ENCODE assay signal across 8 cellular contexts in the genomic region with DNA sequence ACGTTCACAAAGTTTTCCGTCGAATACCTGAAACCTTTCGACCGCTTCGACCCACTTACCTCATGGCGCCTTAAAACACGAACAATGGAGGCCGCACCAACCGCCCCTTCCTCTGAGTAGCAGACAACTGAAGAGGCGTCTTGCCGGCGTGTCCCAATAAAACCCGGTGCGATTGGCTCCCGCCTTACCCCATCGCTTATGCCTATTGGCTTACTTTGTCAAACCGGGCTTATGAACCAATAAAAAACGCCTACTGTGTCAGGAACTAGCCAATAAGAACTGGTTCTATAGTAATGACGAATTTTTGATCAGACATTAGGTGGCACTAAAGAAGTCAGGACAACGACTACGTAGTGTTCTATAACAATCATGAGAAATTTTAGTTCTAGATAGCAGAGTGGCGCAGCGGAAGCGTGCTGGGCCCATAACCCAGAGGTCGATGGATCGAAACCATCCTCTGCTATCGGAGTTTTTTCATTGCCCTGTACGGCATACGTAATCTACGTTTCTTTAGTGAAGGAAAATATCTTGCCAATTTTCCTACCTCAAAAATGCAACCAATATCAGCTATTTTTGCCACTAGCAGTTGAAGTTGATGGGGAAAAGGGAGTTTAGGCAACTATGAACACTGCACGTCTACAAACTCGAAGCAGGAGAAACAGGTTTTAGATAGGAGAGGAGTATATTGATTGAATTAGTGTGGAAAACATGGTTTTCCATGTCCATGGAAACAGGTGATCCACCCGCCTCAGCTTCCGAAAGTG. TPM values are rescaled to one million over a fixed set of nuclear protein-coding genes. Genes with fewer than 3 reads are reported as not detected.
DNase-seq lines count a peak whose midpoint lies in the region; ATAC-seq and TF ChIP-seq lines count a peak whose summit lies in the region.

A gene (minus strand): TSS at position 135 of the 764 bp plus-strand sequence. CDS start 71 bp downstream, at position 64.

- no peak within 1 kb of the TSS for H3K27ac Mint-ChIP-seq in activated CD4-positive, alpha-beta T cell treated with anti-CD3 and anti-CD28 coated beads, Interleukin-2, amount 10 ng/mL, durations not matched to agents 7 days and 5 days

- no peak within 1 kb of the TSS for H3K4me3 Mint-ChIP-seq in activated CD4-positive, alpha-beta T cell treated with anti-CD3 and anti-CD28 coated beads, Interleukin-2, amount 10 ng/mL, durations not matched to agents 7 days and 5 days

- peaks cover 0 to 34% of the 10 kb centered on the region in 2 donors for H3K36me3 ChIP-seq in left lung

- no peaks in the 10 kb centered on the region for H3K9me3 Mint-ChIP-seq in activated CD4-positive, alpha-beta T cell treated with anti-CD3 and anti-CD28 coated beads, Interleukin-2, amount 10 ng/mL, durations not matched to agents 7 days and 5 days

- H3K27me3 Mint-ChIP-seq in activated CD4-positive, alpha-beta T cell treated with anti-CD3 and anti-CD28 coated beads, Interleukin-2, amount 10 ng/mL, durations not matched to agents 7 days and 5 days, result no peaks in the 10 kb centered on the region

- H3K4me1 ChIP-seq in left lung, result peaks cover 9 to 37% of the 10 kb centered on the region in 2 donors

- intact Hi-C loops in left lung (cut with DNase I), result loop anchor here in 1 of 2 donors (10.0 kb wide), 1 partner anchor 74 kb away; no protein-coding TSS in a partner anchor

- H3K27ac ChIP-seq in C4-2B (peak within 1 kb of the TSS; percentile 81), left lung (peak within 1 kb of the TSS; percentile 89 to 92)

- CTCF ChIA-PET in activated CD4-positive, alpha-beta T cell treated with anti-CD3 and anti-CD28 coated beads, Interleukin-2, amount 10 ng/mL, durations not matched to agents 7 days and 5 days (lab: Charles Lee), result interaction anchor here (0.6 to 1.8 kb wide), 5 partner anchors 11 to 295 kb away, joined by 3 to 6 read pairs (median 3); a partner anchor contains a TSS

- TF ChIP-seq CTCF in C4-2B (conservative IDR thresholded peaks at IDR 0.05) (no peak; the same call in 1 of the 2 replicates), left lung (IDR thresholded peaks at IDR 0.05) (no peak)

- H3K4me1 Mint-ChIP-seq in activated CD4-positive, alpha-beta T cell treated with anti-CD3 and anti-CD28 coated beads, Interleukin-2, amount 10 ng/mL, durations not matched to agents 7 days and 5 days, result peaks cover 32% of the 10 kb centered on the region

- peak within 1 kb of the TSS; percentile 89 to 91 for H3K4me3 ChIP-seq in left lung

- POLR2A ChIA-PET in activated CD4-positive, alpha-beta T cell treated with anti-CD3 and anti-CD28 coated beads, Interleukin-2, amount 10 ng/mL, durations not matched to agents 7 days and 5 days (lab: Charles Lee), result interaction anchor here (0.6 to 1.7 kb wide), 3 partner anchors 37 to 809 kb away, joined by 3 to 6 read pairs (median 5); a partner anchor contains a TSS

- no peaks in the 10 kb centered on the region for H3K9me3 ChIP-seq in left lung

- H3K27me3 ChIP-seq in left lung, result no peaks in the 10 kb centered on the region

- ATAC-seq in GM19328 (IDR thresholded peaks at IDR 0.05; ENCODE audit: unreplicated experiment) (peak; percentile 87), HG03520 (IDR thresholded peaks at IDR 0.05; ENCODE audit: unreplicated experiment) (peak; percentile 92), left lung (peak; percentile 94)

- peaks cover 39% of the 10 kb centered on the region for H3K36me3 Mint-ChIP-seq in activated CD4-positive, alpha-beta T cell treated with anti-CD3 and anti-CD28 coated beads, Interleukin-2, amount 10 ng/mL, durations not matched to agents 7 days and 5 days (ENCODE audit: low read depth)

- DNase-seq in NCI-H526 treated with DMSO at 0.1 percent for 48 hours (lab: John Stamatoyannopoulos, UW), result peak; percentile 100
- DNase-seq in activated CD4-positive, alpha-beta T cell treated with anti-CD3 and anti-CD28 coated beads, Interleukin-2, amount 10 ng/mL, durations not matched to agents 7 days and 5 days, result peak; percentile 98
- peak; percentile 100 for DNase-seq in dermis blood vessel endothelial cell
- DNase-seq in left lung, result peak; percentile 91 to 97
- peak; percentile 90 to 91 for DNase-seq in stimulated activated CD4-positive, alpha-beta T cell treated with anti-CD3 and anti-CD28 coated beads, Interleukin-2, amount 100 ng/mL, for 48 hours

RNA-seq across cellular contexts. Expression of the gene that starts here (rescaled TPM):
- total RNA-seq in activated CD4-positive, alpha-beta T cell treated with anti-CD3 and anti-CD28 coated beads, Interleukin-2, amount 10 ng/mL, durations not matched to agents 7 days and 5 days, result 100 to 1,000 TPM; 192 to 223 TPM
- total RNA-seq in dermis blood vessel endothelial cell (267 and 268 TPM in 2 replicates), left lung (100 to 1,000 TPM; 104 to 117 TPM)

Comparison
In these comparisons a context has a peak if more than half of its experiments do, and no peak if none do; other contexts are left out.
1. Peak in every context shown above with its lines: DNase-seq, ATAC-seq, H3K4me3 ChIP-seq and H3K27ac ChIP-seq.